In genomic region chr16:8855051-8855786, GRCh38 we compare ENCODE assay signal across 12 cellular contexts. TPM values are rescaled to one million over a fixed set of nuclear protein-coding genes. Genes with fewer than 3 reads are reported as not detected.
DNase-seq lines count a peak whose midpoint lies in the region; ATAC-seq and TF ChIP-seq lines count a peak whose summit lies in the region.
"Had no signal": no experiment of that assay in that cellular context is flagged by ENCODE, and none has a peak within 500 bp of the region (broad histone marks: within the 10 kb centered on the region; RNA-seq: fewer than 3 reads in every experiment).

No MANE protein-coding gene starts in this region.

- intact Hi-C loops in Right ventricle myocardium superior (cut with DNase I) = no loop called here
- intact Hi-C loops in cardiac septum (cut with DNase I) = no loop called here
- intact Hi-C loops in left cardiac atrium (cut with DNase I) = no loop called here

- peaks cover 0 to 60% (median 42%) of the 10 kb centered on the region in 5 donors for H3K36me3 ChIP-seq in subcutaneous abdominal adipose tissue (ENCODE audit: control insufficient read depth in 5 of 5, insufficient read depth in 5 of 5, low read length in 5 of 5)

- H3K27ac ChIP-seq in subcutaneous abdominal adipose tissue (ENCODE audit: low read depth, low read length) = peak overlapping the region; percentile 67

- H3K36me3 Mint-ChIP-seq in T-cell = peaks cover 26% of the 10 kb centered on the region

- POLR2A ChIA-PET in T-cell (lab: Charles Lee) = interaction anchor here in 1 of 2 donors (1.1 kb wide), 1 partner anchor 11 kb away, joined by 6 read pairs; no protein-coding TSS in a partner anchor

- H3K4me1 ChIP-seq in subcutaneous abdominal adipose tissue (ENCODE audit: control insufficient read depth in 5 of 5, insufficient read depth in 5 of 5, low read length in 5 of 5) = peaks cover 4 to 60% (median 43%) of the 10 kb centered on the region in 5 donors

- no peak overlapping the region for H3K9ac ChIP-seq in subcutaneous abdominal adipose tissue (ENCODE audit: low read length in 5 of 5)

- H3K4me3 ChIP-seq in subcutaneous abdominal adipose tissue (ENCODE audit: low read depth in 1 of 5, low read length in 5 of 5) = no peak overlapping the region

- no peak for TF ChIP-seq CTCF in GM20000 (IDR thresholded peaks at IDR 0.05; ENCODE audit: extremely low read depth, missing control alignments)

- no peaks in the 10 kb centered on the region for H3K27me3 Mint-ChIP-seq in T-cell
- H3K27me3 Mint-ChIP-seq: T-helper 17 cell had no signal

- no peak overlapping the region for H3K4me3 Mint-ChIP-seq in T-cell
- H3K4me3 Mint-ChIP-seq: T-helper 17 cell had no signal

- no peaks in the 10 kb centered on the region for H3K27me3 ChIP-seq in subcutaneous abdominal adipose tissue (ENCODE audit: control insufficient read depth in 5 of 5, insufficient read depth in 4 of 5, low read length in 5 of 5)

- no peaks in the 10 kb centered on the region for H3K9me3 ChIP-seq in subcutaneous abdominal adipose tissue (ENCODE audit: control insufficient read depth in 5 of 5, low read length in 5 of 5)

- ATAC-seq in Right ventricle myocardium superior (ENCODE audit: poor library complexity) (no peak), T-cell (replicated peaks in 1 of 4) (no peak), left cardiac atrium (no peak)
- ATAC-seq: T-helper 17 cell had no signal

- H3K27ac Mint-ChIP-seq in T-cell = peak overlapping the region; percentile 52

- no peaks in the 10 kb centered on the region for H3K9me3 Mint-ChIP-seq in T-cell

- peaks cover 32 to 45% (median 35%) of the 10 kb centered on the region in 3 donors for H3K4me1 Mint-ChIP-seq in T-cell

- CTCF ChIA-PET in T-cell (lab: Charles Lee) = interaction anchor here in 1 of 2 donors (0.6 kb wide), 1 partner anchor 55 kb away, joined by 4 read pairs; no protein-coding TSS in a partner anchor

- DNase-seq in Right ventricle myocardium superior = peak; percentile 12
- DNase-seq in cardiac septum (ENCODE audit: low spot score) = no peak
- no peak for DNase-seq in T-cell
- peak; percentile 8 for DNase-seq in left cardiac atrium
- no peak for DNase-seq in GM20000 (ENCODE audit: low spot score)
- no peak for DNase-seq in stimulated activated CD4-positive, alpha-beta T cell treated with anti-CD3 and anti-CD28 coated beads, Interleukin-15, amount 100 ng/mL, for 24 hours
- DNase-seq in NCI-H146 (lab: John Stamatoyannopoulos, UW) = no peak
- DNase-seq: T-helper 17 cell had no signal

RNA-seq across cellular contexts. Expression of gene CARHSP1, which starts 13.6 kb away (rescaled TPM):
- total RNA-seq in Right ventricle myocardium superior = 26.0 TPM
- total RNA-seq in cardiac septum = 21.6 TPM
- total RNA-seq in T-cell = 10 to 100 TPM; 32.9 to 44.3 (median 41.8) TPM
- 10 to 100 TPM; 35.5 to 37.6 TPM for total RNA-seq in left cardiac atrium

RNA-seq across cellular contexts. Expression of gene LITAFD, which starts 26.9 kb away (rescaled TPM):
- not detected for total RNA-seq in Right ventricle myocardium superior
- total RNA-seq in cardiac septum = not detected
- not detected for total RNA-seq in T-cell
- total RNA-seq in left cardiac atrium = not detected
- total RNA-seq: H7, mesenteric fat pad, temporal lobe had no signal

RNA-seq across cellular contexts. Expression of gene PMM2, which starts 57.6 kb away (rescaled TPM):
- 14.9 TPM for total RNA-seq in Right ventricle myocardium superior
- 22.5 TPM for total RNA-seq in cardiac septum
- 10 to 100 TPM; 33.8 to 46.6 (median 43.7) TPM for total RNA-seq in T-cell
- 10 to 100 TPM; 21.3 to 38.3 TPM for total RNA-seq in left cardiac atrium

RNA-seq across cellular contexts. Expression of gene TMEM186, which starts 57.8 kb away (rescaled TPM):
- total RNA-seq in Right ventricle myocardium superior (12.7 TPM), cardiac septum (10.4 TPM), T-cell (10 to 100 TPM in 3 of 5 donors, 1 to 10 TPM in 2; 4.1 to 14.5 (median 12.7) TPM), left cardiac atrium (10 to 100 TPM; 10.3 to 12.1 TPM)

Comparison
In these comparisons a context has a peak if more than half of its experiments do, and no peak if none do; other contexts are left out.
1. DNase-seq: peak in Right ventricle myocardium superior (single experiment) and left cardiac atrium (single experiment); none in cardiac septum (single experiment), T-cell (0 of 34), GM20000 (single experiment), stimulated activated CD4-positive, alpha-beta T cell treated with anti-CD3 and anti-CD28 coated beads, Interleukin-15, amount 100 ng/mL, for 24 hours (single experiment) and NCI-H146 (single experiment).